In genomic region chr9:90914868-90915483, GRCh38 we compare ENCODE assay signal across 8 cellular contexts.
DNase-seq lines count a peak whose midpoint lies in the region; TF ChIP-seq lines count a peak whose summit lies in the region.

No MANE protein-coding gene starts in this region.

- no peaks in the 10 kb centered on the region for H3K9me3 Mint-ChIP-seq in activated naive CD8-positive, alpha-beta T cell treated with anti-CD3 and anti-CD28 coated beads for 36 hours

- no peaks in the 10 kb centered on the region for H3K27me3 Mint-ChIP-seq in activated naive CD8-positive, alpha-beta T cell treated with anti-CD3 and anti-CD28 coated beads for 36 hours

- no peaks in the 10 kb centered on the region for H3K36me3 Mint-ChIP-seq in activated naive CD8-positive, alpha-beta T cell treated with anti-CD3 and anti-CD28 coated beads for 36 hours

- H3K4me3 ChIP-seq in GM12864 (ENCODE audit: low read depth, low read length): no peak overlapping the region

- H3K4me1 Mint-ChIP-seq in activated naive CD8-positive, alpha-beta T cell treated with anti-CD3 and anti-CD28 coated beads for 36 hours: no peaks in the 10 kb centered on the region

- DNase-seq in GM12864 (ENCODE audit: low read depth) (peak; percentile 53), HEK293T (ENCODE audit: extremely low spot score) (peak; percentile 87), NCI-H1048 (lab: John Stamatoyannopoulos, UW) (peak; percentile 52), SW 1271 (lab: John Stamatoyannopoulos, UW) (peak; percentile 47 to 78), cardiac septum (ENCODE audit: low spot score) (peak; percentile 89), pulmonary artery endothelial cell (ENCODE audit: low read depth, low spot score) (peak; percentile 33), cortex of kidney (lab: John Stamatoyannopoulos, UW) (no peak)
- peak; percentile 71 for DNase-seq in activated naive CD8-positive, alpha-beta T cell treated with anti-CD3 and anti-CD28 coated beads for 36 hours

- POLR2A ChIA-PET in HEK293T (lab: Yijun Ruan, JAX): no interaction called here

- intact Hi-C loops in cardiac septum (cut with DNase I): loop anchor here (5.0 kb wide), 3 partner anchors 512 to 812 kb away; no protein-coding TSS in a partner anchor

- peak; percentile 90 for TF ChIP-seq CTCF in GM12864 (IDR thresholded peaks at IDR 0.05; ENCODE audit: low read depth, low read length, missing control alignments)

- CTCF ChIA-PET in HEK293T (lab: Yijun Ruan, JAX): interaction anchor here (0.5 to 1.9 kb wide), 15 partner anchors 9 to 1064 kb away, joined by 3 to 12 read pairs (median 3); no protein-coding TSS in a partner anchor

- no peak overlapping the region for H3K4me3 Mint-ChIP-seq in activated naive CD8-positive, alpha-beta T cell treated with anti-CD3 and anti-CD28 coated beads for 36 hours

- H3K27ac Mint-ChIP-seq in activated naive CD8-positive, alpha-beta T cell treated with anti-CD3 and anti-CD28 coated beads for 36 hours: no peak overlapping the region

TF ChIP-seq in HEK293T, 16 proteins besides CTCF, POLR2A, EP300 and RAD21:
- TF ChIP-seq LEF1 (IDR thresholded peaks at IDR 0.05; ENCODE audit: borderline replicate concordance): no peak
- no peak for TF ChIP-seq FOXM1 (IDR thresholded peaks at IDR 0.05; ENCODE audit: borderline replicate concordance)
- no peak for TF ChIP-seq CTBP1 (IDR thresholded peaks at IDR 0.05; ENCODE audit: borderline replicate concordance)
- TF ChIP-seq FOXA1 (IDR thresholded peaks at IDR 0.05): no peak
- TF ChIP-seq ELF4 (IDR thresholded peaks at IDR 0.05): no peak
- no peak for TF ChIP-seq SUZ12 (IDR thresholded peaks at IDR 0.05)
- TF ChIP-seq ARNT (IDR thresholded peaks at IDR 0.05): no peak
- no peak for TF ChIP-seq TARDBP (IDR thresholded peaks at IDR 0.05)
- TF ChIP-seq FOXK2 (IDR thresholded peaks at IDR 0.05): no peak
- TF ChIP-seq, protein P1, sequence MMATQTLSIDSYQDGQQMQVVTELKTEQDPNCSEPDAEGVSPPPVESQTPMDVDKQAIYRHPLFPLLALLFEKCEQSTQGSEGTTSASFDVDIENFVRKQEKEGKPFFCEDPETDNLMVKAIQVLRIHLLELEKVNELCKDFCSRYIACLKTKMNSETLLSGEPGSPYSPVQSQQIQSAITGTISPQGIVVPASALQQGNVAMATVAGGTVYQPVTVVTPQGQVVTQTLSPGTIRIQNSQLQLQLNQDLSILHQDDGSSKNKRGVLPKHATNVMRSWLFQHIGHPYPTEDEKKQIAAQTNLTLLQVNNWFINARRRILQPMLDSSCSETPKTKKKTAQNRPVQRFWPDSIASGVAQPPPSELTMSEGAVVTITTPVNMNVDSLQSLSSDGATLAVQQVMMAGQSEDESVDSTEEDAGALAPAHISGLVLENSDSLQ (IDR thresholded peaks at IDR 0.05): no peak
- TF ChIP-seq BHLHE40 (IDR thresholded peaks at IDR 0.05; ENCODE audit: borderline replicate concordance): no peak
- TF ChIP-seq ZNF384 (IDR thresholded peaks at IDR 0.05): no peak
- no peak for TF ChIP-seq SP1 (IDR thresholded peaks at IDR 0.05)
- TF ChIP-seq NFRKB (IDR thresholded peaks at IDR 0.05): no peak
- TF ChIP-seq L3MBTL2 (conservative IDR thresholded peaks at IDR 0.05): no peak
- no peak for TF ChIP-seq HDGF (IDR thresholded peaks at IDR 0.05; ENCODE audit: borderline replicate concordance)
TF ChIP-seq in HEK293T: peak in this region for 0.
